7 cellular contexts compared by ENCODE assay signal in the genomic region with DNA sequence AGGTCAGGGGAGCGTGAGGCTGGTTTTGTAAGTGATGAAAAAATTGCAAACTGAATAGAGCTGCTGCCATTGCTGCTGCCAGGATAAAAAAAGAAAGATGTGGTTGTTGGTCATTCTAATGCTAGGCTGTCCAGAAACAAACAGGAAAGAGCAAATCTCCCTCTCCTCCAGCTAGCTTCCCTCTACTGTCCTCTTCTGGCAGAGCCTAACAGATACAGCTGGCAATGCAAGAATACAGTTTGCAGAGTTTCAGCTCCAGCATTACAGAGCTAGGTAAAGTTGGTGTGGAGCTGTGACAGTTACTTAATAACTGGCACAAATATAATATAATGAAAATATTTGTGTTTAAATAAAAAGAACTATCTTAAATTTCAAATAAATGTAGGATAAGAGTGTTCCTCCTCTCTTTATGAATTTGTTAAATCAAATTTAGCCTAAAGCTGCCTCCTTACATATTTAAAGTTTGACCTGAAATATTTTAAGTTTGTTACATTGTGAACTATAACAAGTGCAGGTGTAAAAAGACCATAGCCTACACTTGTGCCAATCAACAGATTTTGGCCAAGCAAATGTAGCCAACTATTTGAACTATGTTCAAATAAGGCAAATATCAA.
DNase-seq lines count a peak whose midpoint lies in the region; ATAC-seq and TF ChIP-seq lines count a peak whose summit lies in the region.

No MANE protein-coding gene starts in this region.

- intact Hi-C loops in psoas muscle (cut with DNase I), result no loop called here
- intact Hi-C loops in activated CD4-positive, alpha-beta T cell treated with anti-CD3 and anti-CD28 coated beads, Interleukin-2, amount 10 ng/mL, durations not matched to agents 24 days and 14 days (cut with micrococcal nuclease), result no loop called here

- 41 to 58% (median 57%) methylated on average over 1 of the region's 1 CpG for WGBS in psoas muscle, 3 donors

- H3K9me3 ChIP-seq in psoas muscle, result no peaks in the 10 kb centered on the region

- no peak overlapping the region for H3K27ac ChIP-seq in coronary artery
- no peak overlapping the region for H3K27ac ChIP-seq in psoas muscle

- H3K36me3 ChIP-seq in psoas muscle (ENCODE audit: insufficient read depth in 1 of 2, low read depth in 1 of 2), result no peaks in the 10 kb centered on the region

- no peak overlapping the region for H3K4me3 ChIP-seq in coronary artery
- no peak overlapping the region for H3K4me3 ChIP-seq in psoas muscle

- no peaks in the 10 kb centered on the region for H3K4me1 Mint-ChIP-seq in activated CD4-positive, alpha-beta T cell treated with anti-CD3 and anti-CD28 coated beads, Interleukin-2, amount 10 ng/mL, durations not matched to agents 24 days and 14 days

- peak; percentile 34 for TF ChIP-seq CTCF in coronary artery (IDR thresholded peaks at IDR 0.05)
- peak; percentile 33 for TF ChIP-seq CTCF in psoas muscle (IDR thresholded peaks at IDR 0.05)

- H3K27ac Mint-ChIP-seq in activated CD4-positive, alpha-beta T cell treated with anti-CD3 and anti-CD28 coated beads, Interleukin-2, amount 10 ng/mL, durations not matched to agents 24 days and 14 days, result no peak overlapping the region

- DNase-seq in coronary artery (ENCODE audit: low spot score), result no peak
- DNase-seq in psoas muscle, result no peak
- no peak for DNase-seq in activated CD4-positive, alpha-beta T cell treated with anti-CD3 and anti-CD28 coated beads, Interleukin-2, amount 10 ng/mL, durations not matched to agents 24 days and 14 days
- no peak for DNase-seq in stimulated activated CD4-positive, alpha-beta T cell treated with anti-CD3 and anti-CD28 coated beads, Interleukin-4, amount 100 ng/mL, for 24 hours

- no peaks in the 10 kb centered on the region for H3K36me3 Mint-ChIP-seq in activated CD4-positive, alpha-beta T cell treated with anti-CD3 and anti-CD28 coated beads, Interleukin-2, amount 10 ng/mL, durations not matched to agents 24 days and 14 days (ENCODE audit: low read depth)

- ATAC-seq in GM19397 (IDR thresholded peaks at IDR 0.05; ENCODE audit: unreplicated experiment) (peak; percentile 55), HG03571 (IDR thresholded peaks at IDR 0.05; ENCODE audit: unreplicated experiment) (peak; percentile 58), psoas muscle (no peak), HG02852 (IDR thresholded peaks at IDR 0.05; ENCODE audit: unreplicated experiment) (no peak)

- no peaks in the 10 kb centered on the region for H3K9me3 Mint-ChIP-seq in activated CD4-positive, alpha-beta T cell treated with anti-CD3 and anti-CD28 coated beads, Interleukin-2, amount 10 ng/mL, durations not matched to agents 24 days and 14 days

- peaks cover 6% of the 10 kb centered on the region for H3K27me3 Mint-ChIP-seq in activated CD4-positive, alpha-beta T cell treated with anti-CD3 and anti-CD28 coated beads, Interleukin-2, amount 10 ng/mL, durations not matched to agents 24 days and 14 days

- H3K27me3 ChIP-seq in psoas muscle (ENCODE audit: insufficient read depth in 3 of 3, low read length in 2 of 3), result peaks cover 0 to 2% (median 0%) of the 10 kb centered on the region in 3 donors

- H3K4me1 ChIP-seq in psoas muscle, result no peaks in the 10 kb centered on the region

- H3K4me3 Mint-ChIP-seq in activated CD4-positive, alpha-beta T cell treated with anti-CD3 and anti-CD28 coated beads, Interleukin-2, amount 10 ng/mL, durations not matched to agents 24 days and 14 days, result no peak overlapping the region

Comparison
In these comparisons a context has a peak if more than half of its experiments do, and no peak if none do; other contexts are left out.
1. ATAC-seq: peak in GM19397 (single experiment) and HG03571 (single experiment); none in psoas muscle (0 of 4) and HG02852 (single experiment).